ENCODE assay signal across 10 cellular contexts in genomic region chr1:47351305-47351704, GRCh38. TPM values are rescaled to one million over a fixed set of nuclear protein-coding genes. Genes with fewer than 3 reads are reported as not detected.
A peak's percentile ranks its signal among the peaks of the same experiment; 100 is the strongest.
DNase-seq lines count a peak whose midpoint lies in the region; ATAC-seq and TF ChIP-seq lines count a peak whose summit lies in the region.
"Had no signal": no experiment of that assay in that cellular context is flagged by ENCODE, and none has a peak within 500 bp of the region (broad histone marks: within the 10 kb centered on the region; RNA-seq: fewer than 3 reads in every experiment).

No MANE protein-coding gene starts in this region.

- no peak overlapping the region for H2AFZ ChIP-seq in PC-3 (ENCODE audit: low read length)

- no peak overlapping the region for H3K4me3 ChIP-seq in PC-3 (ENCODE audit: low read length)
- no peak overlapping the region for H3K4me3 ChIP-seq in MG63
- H3K4me3 ChIP-seq: thoracic aorta had no signal

- POLR2A ChIA-PET in activated CD4-positive, alpha-beta T cell treated with anti-CD3 and anti-CD28 coated beads for 36 hours (lab: Charles Lee): no interaction called here
- POLR2A ChIA-PET in PC-3 (lab: Charles Lee; ENCODE audit: unreplicated experiment): no interaction called here

- intact Hi-C loops in activated CD4-positive, alpha-beta T cell treated with anti-CD3 and anti-CD28 coated beads for 36 hours (cut with DNase I, micrococcal nuclease): loop anchor here (1.0 to 2.0 kb wide), 4 partner anchors 17 to 62 kb away; partner anchors contain the start of gene STIL (in 2 of the 2)
- intact Hi-C loops in PC-3 (cut with micrococcal nuclease): no loop called here

- ATAC-seq in activated CD4-positive, alpha-beta T cell treated with anti-CD3 and anti-CD28 coated beads for 36 hours: peak; percentile 97
- ATAC-seq in HG02588 (IDR thresholded peaks at IDR 0.05; ENCODE audit: unreplicated experiment) (peak; percentile 88), PC-3 (0 out of 2 replicates have a peak, but pooled peaks have one; percentile 13)

- CTCF ChIA-PET in activated CD4-positive, alpha-beta T cell treated with anti-CD3 and anti-CD28 coated beads for 36 hours (lab: Charles Lee): interaction anchor here (0.7 to 1.4 kb wide), 6 partner anchors 10 to 21 kb away, joined by 3 to 5 read pairs (median 3); no protein-coding TSS in a partner anchor
- CTCF ChIA-PET in PC-3 (lab: Charles Lee): interaction anchor here (0.7 kb wide), 1 partner anchor 88 kb away, joined by 8 read pairs; no protein-coding TSS in a partner anchor

- peaks cover 3% of the 10 kb centered on the region; the same call in 1 of the 2 replicates for H3K36me3 ChIP-seq in PC-3 (ENCODE audit: low read depth, low read length)
- peaks cover 27% of the 10 kb centered on the region for H3K36me3 ChIP-seq in MG63
- H3K36me3 ChIP-seq: thoracic aorta had no signal

- no peak overlapping the region for H3K9ac ChIP-seq in PC-3 (ENCODE audit: low read length)

- no peaks in the 10 kb centered on the region for H3F3A ChIP-seq in PC-3 (ENCODE audit: low read length, unreplicated experiment)

- peak overlapping the region; percentile 23; the same call in 1 of the 2 replicates for H3K27ac ChIP-seq in PC-3 (ENCODE audit: low read length)
- H3K27ac ChIP-seq: thoracic aorta had no signal

- H3K27ac Mint-ChIP-seq in activated CD4-positive, alpha-beta T cell treated with anti-CD3 and anti-CD28 coated beads for 36 hours: peak overlapping the region; percentile 87
- H3K27ac Mint-ChIP-seq in osteocyte (ENCODE audit: unreplicated experiment): peak overlapping the region; percentile 54

- no peaks in the 10 kb centered on the region for H3K4me1 ChIP-seq in PC-3 (ENCODE audit: insufficient read depth, low read length)

- no peak overlapping the region for H3K4me3 Mint-ChIP-seq in activated CD4-positive, alpha-beta T cell treated with anti-CD3 and anti-CD28 coated beads for 36 hours
- H3K4me3 Mint-ChIP-seq in osteocyte (ENCODE audit: unreplicated experiment): no peak overlapping the region

- H3K9me3 Mint-ChIP-seq in activated CD4-positive, alpha-beta T cell treated with anti-CD3 and anti-CD28 coated beads for 36 hours (ENCODE audit: low read depth): no peaks in the 10 kb centered on the region
- H3K9me3 Mint-ChIP-seq in osteocyte (ENCODE audit: unreplicated experiment): no peaks in the 10 kb centered on the region

- H3K27me3 Mint-ChIP-seq in activated CD4-positive, alpha-beta T cell treated with anti-CD3 and anti-CD28 coated beads for 36 hours: no peaks in the 10 kb centered on the region
- no peaks in the 10 kb centered on the region for H3K27me3 Mint-ChIP-seq in osteocyte (ENCODE audit: unreplicated experiment)

- no peak overlapping the region for H3K4me2 ChIP-seq in PC-3 (ENCODE audit: low read length)

- H3K9me2 ChIP-seq in PC-3 (replicated peaks; ENCODE audit: low read length): no peaks in the 10 kb centered on the region

- no peak for DNase-seq in activated CD4-positive, alpha-beta T cell treated with anti-CD3 and anti-CD28 coated beads for 36 hours
- DNase-seq in activated CD4-positive, alpha-beta T cell treated with anti-CD3 and anti-CD28 coated beads for 1 hour: no peak
- DNase-seq in PC-3 (peak; percentile 34), osteocyte (ENCODE audit: extremely low spot score, unreplicated experiment) (no peak), MG63 (no peak), 8988T (no peak), NCI-H2081 treated with DMSO at 0.1 percent for 48 hours (lab: John Stamatoyannopoulos, UW) (no peak)
- DNase-seq: NCI-H526 had no signal

- no peaks in the 10 kb centered on the region for H3K27me3 ChIP-seq in PC-3 (ENCODE audit: low read length)
- H3K27me3 ChIP-seq in MG63: no peaks in the 10 kb centered on the region

- peaks cover 80% of the 10 kb centered on the region for H3K79me2 ChIP-seq in PC-3 (ENCODE audit: low read length)

- H4K20me1 ChIP-seq in PC-3 (ENCODE audit: low read length): no peaks in the 10 kb centered on the region

- peaks cover 16% of the 10 kb centered on the region for H3K36me3 Mint-ChIP-seq in activated CD4-positive, alpha-beta T cell treated with anti-CD3 and anti-CD28 coated beads for 36 hours (ENCODE audit: low read depth)
- H3K36me3 Mint-ChIP-seq in osteocyte (ENCODE audit: unreplicated experiment): peaks cover 7% of the 10 kb centered on the region

- peaks cover 28% of the 10 kb centered on the region for H3K4me1 Mint-ChIP-seq in activated CD4-positive, alpha-beta T cell treated with anti-CD3 and anti-CD28 coated beads for 36 hours
- H3K4me1 Mint-ChIP-seq in osteocyte (ENCODE audit: unreplicated experiment): peaks cover 7% of the 10 kb centered on the region

- H3K9me3 ChIP-seq in PC-3 (ENCODE audit: low read length): no peaks in the 10 kb centered on the region
- H3K9me3 ChIP-seq in MG63: no peaks in the 10 kb centered on the region
- H3K9me3 ChIP-seq: thoracic aorta had no signal

- no TSS peak for BruUV-seq in PC-3 (replicated peaks; lab: Mats Ljungman, UMichigan)

- TF ChIP-seq CTCF in PC-3 (conservative IDR thresholded peaks at IDR 0.05; ENCODE audit: low read depth, low read length): no peak
- no peak for TF ChIP-seq CTCF in osteocyte (IDR thresholded peaks at IDR 0.05)

RNA-seq across cellular contexts. Expression of gene CMPK1, which starts 17.7 kb away (rescaled TPM):
- total RNA-seq in activated CD4-positive, alpha-beta T cell treated with anti-CD3 and anti-CD28 coated beads for 36 hours: 100 to 1,000 TPM in 1 of 2 experiments, 10 to 100 TPM in 1; 97.7 to 134 TPM
- total RNA-seq in PC-3 (2014; rRNA removed) (80.0 and 86.2 TPM in 2 replicates), osteocyte (97.1 and 105 TPM in 2 replicates)
- total RNA-seq in MG63 (2014; rRNA removed; shearing (Covaris generic); ENCODE audit: low replicate concordance): 148 and 188 TPM in 2 replicates

RNA-seq across cellular contexts. Expression of gene STIL, which starts 37.4 kb away (rescaled TPM):
- total RNA-seq in activated CD4-positive, alpha-beta T cell treated with anti-CD3 and anti-CD28 coated beads for 36 hours: 10 to 100 TPM; 33.9 to 36.0 TPM
- total RNA-seq in PC-3 (2014; rRNA removed): 26.2 and 32.0 TPM in 2 replicates
- total RNA-seq in osteocyte: 4.7 and 5.6 TPM in 2 replicates
- total RNA-seq in MG63 (2014; rRNA removed; shearing (Covaris generic); ENCODE audit: low replicate concordance): 9.6 and 14.2 TPM in 2 replicates

Comparison
In these comparisons a context has a peak if more than half of its experiments do, and no peak if none do; other contexts are left out.
1. ATAC-seq: peak in every context shown above with its lines; median percentile 97 in activated CD4-positive, alpha-beta T cell treated with anti-CD3 and anti-CD28 coated beads for 36 hours; 88 in HG02588; 13 in PC-3.